In the genomic region with DNA sequence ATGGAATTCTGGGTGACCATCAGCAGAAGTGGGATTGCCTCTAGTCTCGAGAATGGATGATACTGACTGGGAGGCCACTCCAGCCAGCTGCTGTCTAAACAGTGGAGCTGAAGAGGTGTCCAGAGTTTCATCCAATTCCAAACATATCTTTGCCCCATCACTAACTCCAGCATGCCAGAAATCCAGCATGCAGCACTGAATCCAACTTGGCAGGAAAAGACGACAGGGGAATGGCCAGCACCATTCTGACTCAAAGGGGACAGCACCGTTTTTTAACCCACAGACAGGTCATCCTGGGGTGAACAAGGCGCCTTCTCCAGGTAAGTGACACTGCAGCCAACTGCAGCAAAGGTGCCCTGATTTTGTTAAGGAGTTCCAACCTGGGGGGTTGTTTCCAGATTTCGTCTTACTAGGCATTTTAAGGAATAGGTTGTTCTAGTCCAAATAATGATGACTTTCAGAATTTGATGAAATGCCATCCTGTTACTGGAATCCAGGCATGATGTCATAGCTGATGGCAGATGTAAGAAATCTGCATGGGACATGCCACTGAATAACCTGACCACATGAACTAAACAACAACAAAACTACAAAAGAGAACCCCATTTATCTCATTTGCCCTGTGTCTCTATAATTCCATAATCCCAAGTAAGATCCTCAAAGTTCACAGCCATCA, we compare ENCODE assay signal across 19 cellular contexts.
"Had no signal": no experiment of that assay in that cellular context is flagged by ENCODE, and none has a peak within 500 bp of the region (broad histone marks: within the 10 kb centered on the region; RNA-seq: fewer than 3 reads in every experiment).

No MANE protein-coding gene starts in this region.

- H3K27ac ChIP-seq: adrenal gland, hepatocyte, right atrium auricular region, skin epidermis had no signal

- H2AFZ ChIP-seq: hepatocyte had no signal

- H3K4me1 ChIP-seq: adrenal gland, right atrium auricular region had no signal

- ATAC-seq: activated CD8-positive, alpha-beta memory T cell treated with anti-CD3 and anti-CD28 coated beads, Interleukin-2, amount 10 ng/mL, durations not matched to agents 7 days and 5 days; effector memory CD8-positive, alpha-beta T cell had no signal

- H3K4me1 Mint-ChIP-seq: activated CD8-positive, alpha-beta memory T cell treated with anti-CD3 and anti-CD28 coated beads, Interleukin-2, amount 10 ng/mL, durations not matched to agents 7 days and 5 days; activated naive CD4-positive, alpha-beta T cell treated with anti-CD3 and anti-CD28 coated beads, Interleukin-2, amount 50 U/mL, for 24 hours; nephron had no signal

- H3K36me3 ChIP-seq: adrenal gland, right atrium auricular region had no signal

- H3K27ac Mint-ChIP-seq: activated CD4-positive, alpha-beta memory T cell treated with anti-CD3 and anti-CD28 coated beads for 36 hours; activated CD8-positive, alpha-beta memory T cell treated with anti-CD3 and anti-CD28 coated beads, Interleukin-2, amount 10 ng/mL, durations not matched to agents 7 days and 5 days; activated naive CD4-positive, alpha-beta T cell treated with anti-CD3 and anti-CD28 coated beads, Interleukin-2, amount 50 U/mL, for 24 hours; activated T-cell treated with anti-CD3 and anti-CD28 coated beads, Interleukin-2, amount 50 U/mL, for 24 hours; dendritic cell treated with granulocyte-macrophage colony-stimulating factor and Interleukin-4, amounts not matched to agents 40 ng/mL and 50 ng/mL, for 4 days; effector memory CD8-positive, alpha-beta T cell; nephron; progenitor cell of endocrine pancreas; type B pancreatic cell had no signal

- H3K36me3 Mint-ChIP-seq: activated CD4-positive, alpha-beta memory T cell treated with anti-CD3 and anti-CD28 coated beads for 36 hours; activated CD8-positive, alpha-beta memory T cell treated with anti-CD3 and anti-CD28 coated beads, Interleukin-2, amount 10 ng/mL, durations not matched to agents 7 days and 5 days; activated naive CD4-positive, alpha-beta T cell treated with anti-CD3 and anti-CD28 coated beads, Interleukin-2, amount 50 U/mL, for 24 hours; type B pancreatic cell had no signal

- H3K27me3 ChIP-seq: adrenal gland, hepatocyte, right atrium auricular region had no signal

- H3K9me3 Mint-ChIP-seq: activated CD4-positive, alpha-beta memory T cell treated with anti-CD3 and anti-CD28 coated beads for 36 hours; activated naive CD4-positive, alpha-beta T cell treated with anti-CD3 and anti-CD28 coated beads, Interleukin-2, amount 50 U/mL, for 24 hours; activated T-cell treated with anti-CD3 and anti-CD28 coated beads, Interleukin-2, amount 50 U/mL, for 24 hours; dendritic cell treated with granulocyte-macrophage colony-stimulating factor and Interleukin-4, amounts not matched to agents 40 ng/mL and 50 ng/mL, for 4 days; effector memory CD8-positive, alpha-beta T cell; nephron; type B pancreatic cell had no signal

- H3K4me3 Mint-ChIP-seq: activated CD4-positive, alpha-beta memory T cell treated with anti-CD3 and anti-CD28 coated beads for 36 hours; activated CD8-positive, alpha-beta memory T cell treated with anti-CD3 and anti-CD28 coated beads, Interleukin-2, amount 10 ng/mL, durations not matched to agents 7 days and 5 days; activated naive CD4-positive, alpha-beta T cell treated with anti-CD3 and anti-CD28 coated beads, Interleukin-2, amount 50 U/mL, for 24 hours; activated T-cell treated with anti-CD3 and anti-CD28 coated beads, Interleukin-2, amount 50 U/mL, for 24 hours; dendritic cell treated with granulocyte-macrophage colony-stimulating factor and Interleukin-4, amounts not matched to agents 40 ng/mL and 50 ng/mL, for 4 days; effector memory CD8-positive, alpha-beta T cell; nephron; type B pancreatic cell had no signal

- DNase-seq: activated CD4-positive, alpha-beta memory T cell treated with anti-CD3 and anti-CD28 coated beads for 36 hours; activated CD4-positive, CD25-positive, alpha-beta regulatory T cell treated with anti-CD3 and anti-CD28 coated beads, Interleukin-2, amount 50 U/mL, for 72 hours; activated CD8-positive, alpha-beta memory T cell treated with anti-CD3 and anti-CD28 coated beads, Interleukin-2, amount 10 ng/mL, durations not matched to agents 7 days and 5 days; activated T-cell treated with anti-CD3 and anti-CD28 coated beads, Interleukin-2, amount 50 U/mL, for 24 hours; adrenal gland; effector memory CD8-positive, alpha-beta T cell; kidney; stimulated activated CD4-positive, alpha-beta T cell treated with anti-CD3 and anti-CD28 coated beads, Interleukin-4, amount 100 ng/mL, for 24 hours; stimulated activated naive CD4-positive, alpha-beta T cell; T-helper 1 cell; T1000 had no signal

- H3K4me2 ChIP-seq: hepatocyte had no signal

- H3K4me3 ChIP-seq: adrenal gland, hepatocyte, right atrium auricular region, skin epidermis had no signal

- H3K9me3 ChIP-seq: adrenal gland, right atrium auricular region had no signal
